ENCODE assay signal across 1 cellular context in the genomic region with DNA sequence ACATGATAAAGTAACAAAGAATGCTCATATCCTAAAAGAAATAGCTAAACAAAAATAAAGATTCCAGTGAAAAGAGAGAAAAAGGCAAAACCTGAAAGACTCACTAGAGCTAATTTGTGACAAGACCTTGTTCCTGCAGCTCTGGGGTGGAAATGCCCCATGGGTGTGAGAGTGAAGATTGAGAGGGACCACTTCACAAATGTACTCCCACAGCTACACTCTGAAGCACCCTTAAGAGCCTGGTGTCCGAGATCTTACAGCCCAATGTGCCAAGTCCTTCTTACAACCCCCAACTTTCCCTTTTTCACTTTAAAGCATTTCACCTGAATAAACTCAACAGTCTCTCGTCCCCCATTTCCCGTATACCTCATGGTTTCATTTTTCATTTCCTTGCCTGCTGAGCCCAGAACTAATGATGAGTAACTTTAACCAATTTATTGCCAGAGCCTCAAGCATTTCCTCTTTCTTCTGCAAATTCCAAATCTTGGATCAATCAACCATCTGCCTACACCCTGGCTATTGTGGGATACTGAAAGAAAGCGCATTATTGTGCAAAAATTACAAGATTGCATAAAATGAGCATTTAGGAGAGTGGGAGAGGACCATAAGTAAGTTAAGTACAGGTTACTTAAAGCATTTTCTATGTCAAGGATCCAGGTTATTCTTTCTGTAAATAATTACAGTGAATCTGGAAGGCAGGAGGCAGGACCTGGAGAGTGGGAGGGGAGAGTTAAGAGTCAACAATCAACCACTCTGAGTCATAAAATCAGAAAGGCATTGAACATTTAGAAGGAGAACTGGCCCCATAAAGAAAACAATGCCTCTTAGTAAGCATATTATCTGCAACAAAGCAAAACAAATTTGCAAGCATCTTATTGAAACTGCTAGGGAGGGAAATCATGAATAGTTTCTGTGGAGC.
TF ChIP-seq lines count a peak whose summit lies in the region.

No MANE protein-coding gene starts in this region.

TF ChIP-seq in GM23338, 12 proteins besides CTCF, POLR2A, EP300 and RAD21 (continued from another document):
- TF ChIP-seq, protein P1, sequence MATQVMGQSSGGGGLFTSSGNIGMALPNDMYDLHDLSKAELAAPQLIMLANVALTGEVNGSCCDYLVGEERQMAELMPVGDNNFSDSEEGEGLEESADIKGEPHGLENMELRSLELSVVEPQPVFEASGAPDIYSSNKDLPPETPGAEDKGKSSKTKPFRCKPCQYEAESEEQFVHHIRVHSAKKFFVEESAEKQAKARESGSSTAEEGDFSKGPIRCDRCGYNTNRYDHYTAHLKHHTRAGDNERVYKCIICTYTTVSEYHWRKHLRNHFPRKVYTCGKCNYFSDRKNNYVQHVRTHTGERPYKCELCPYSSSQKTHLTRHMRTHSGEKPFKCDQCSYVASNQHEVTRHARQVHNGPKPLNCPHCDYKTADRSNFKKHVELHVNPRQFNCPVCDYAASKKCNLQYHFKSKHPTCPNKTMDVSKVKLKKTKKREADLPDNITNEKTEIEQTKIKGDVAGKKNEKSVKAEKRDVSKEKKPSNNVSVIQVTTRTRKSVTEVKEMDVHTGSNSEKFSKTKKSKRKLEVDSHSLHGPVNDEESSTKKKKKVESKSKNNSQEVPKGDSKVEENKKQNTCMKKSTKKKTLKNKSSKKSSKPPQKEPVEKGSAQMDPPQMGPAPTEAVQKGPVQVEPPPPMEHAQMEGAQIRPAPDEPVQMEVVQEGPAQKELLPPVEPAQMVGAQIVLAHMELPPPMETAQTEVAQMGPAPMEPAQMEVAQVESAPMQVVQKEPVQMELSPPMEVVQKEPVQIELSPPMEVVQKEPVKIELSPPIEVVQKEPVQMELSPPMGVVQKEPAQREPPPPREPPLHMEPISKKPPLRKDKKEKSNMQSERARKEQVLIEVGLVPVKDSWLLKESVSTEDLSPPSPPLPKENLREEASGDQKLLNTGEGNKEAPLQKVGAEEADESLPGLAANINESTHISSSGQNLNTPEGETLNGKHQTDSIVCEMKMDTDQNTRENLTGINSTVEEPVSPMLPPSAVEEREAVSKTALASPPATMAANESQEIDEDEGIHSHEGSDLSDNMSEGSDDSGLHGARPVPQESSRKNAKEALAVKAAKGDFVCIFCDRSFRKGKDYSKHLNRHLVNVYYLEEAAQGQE (IDR thresholded peaks at IDR 0.05; ENCODE audit: unreplicated experiment): no peak
- TF ChIP-seq ZNF331 (CRISPR knock-in tag; IDR thresholded peaks at IDR 0.05; ENCODE audit: low read depth) (no peak), NANOG (IDR thresholded peaks at IDR 0.05; ENCODE audit: borderline replicate concordance) (no peak), CREB1 (CRISPR knock-in tag; IDR thresholded peaks at IDR 0.05; ENCODE audit: low read depth) (no peak), POLR2AphosphoS5 (IDR thresholded peaks at IDR 0.05; ENCODE audit: low read depth) (no peak)
- TF ChIP-seq, protein P2, sequence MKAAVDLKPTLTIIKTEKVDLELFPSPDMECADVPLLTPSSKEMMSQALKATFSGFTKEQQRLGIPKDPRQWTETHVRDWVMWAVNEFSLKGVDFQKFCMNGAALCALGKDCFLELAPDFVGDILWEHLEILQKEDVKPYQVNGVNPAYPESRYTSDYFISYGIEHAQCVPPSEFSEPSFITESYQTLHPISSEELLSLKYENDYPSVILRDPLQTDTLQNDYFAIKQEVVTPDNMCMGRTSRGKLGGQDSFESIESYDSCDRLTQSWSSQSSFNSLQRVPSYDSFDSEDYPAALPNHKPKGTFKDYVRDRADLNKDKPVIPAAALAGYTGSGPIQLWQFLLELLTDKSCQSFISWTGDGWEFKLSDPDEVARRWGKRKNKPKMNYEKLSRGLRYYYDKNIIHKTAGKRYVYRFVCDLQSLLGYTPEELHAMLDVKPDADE (IDR thresholded peaks at IDR 0.05): no peak
